Comparison of ENCODE assay signal across 1 cellular context in genomic region chr17:40021471-40021961, GRCh38.
TF ChIP-seq lines count a peak whose summit lies in the region.

No MANE protein-coding gene starts in this region.

TF ChIP-seq in GM23338, 12 proteins besides CTCF, POLR2A, EP300 and RAD21 (continued from another document):
- TF ChIP-seq REST (IDR thresholded peaks at IDR 0.05; ENCODE audit: unreplicated experiment), result no peak
- TF ChIP-seq POLR2AphosphoS5 (IDR thresholded peaks at IDR 0.05; ENCODE audit: low read depth), result no peak
- no peak for TF ChIP-seq ZNF114 (CRISPR knock-in tag; IDR thresholded peaks at IDR 0.05)
- TF ChIP-seq ZNF331 (CRISPR knock-in tag; IDR thresholded peaks at IDR 0.05; ENCODE audit: low read depth), result no peak
- no peak for TF ChIP-seq NANOG (IDR thresholded peaks at IDR 0.05; ENCODE audit: borderline replicate concordance)
- no peak for TF ChIP-seq ZNF462 (CRISPR knock-in tag; IDR thresholded peaks at IDR 0.05)
- no peak for TF ChIP-seq JUNB (IDR thresholded peaks at IDR 0.05; ENCODE audit: unreplicated experiment)
